ENCODE assay signal across 22 cellular contexts in the genomic region with DNA sequence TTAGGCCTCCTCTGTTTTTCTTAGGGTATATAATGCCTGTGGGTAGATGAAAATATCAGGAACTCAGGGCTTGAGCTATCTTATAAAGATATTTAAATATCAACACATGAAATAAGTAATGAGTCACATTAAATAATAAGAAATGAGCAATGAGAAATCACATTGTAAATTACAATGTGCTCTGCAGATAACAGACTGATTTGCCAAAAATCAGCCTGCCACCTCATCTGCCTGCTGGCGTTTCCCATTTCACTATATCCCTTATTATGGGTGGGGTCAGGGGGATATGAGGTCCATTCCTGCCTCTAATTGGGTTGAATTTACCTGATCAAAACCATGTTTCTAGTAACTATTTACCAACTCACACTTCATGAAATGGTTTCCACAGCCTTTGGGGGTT.
DNase-seq lines count a peak whose midpoint lies in the region; ATAC-seq, FAIRE-seq and TF ChIP-seq lines count a peak whose summit lies in the region.
"Had no signal": no experiment of that assay in that cellular context is flagged by ENCODE, and none has a peak within 500 bp of the region (broad histone marks: within the 10 kb centered on the region; RNA-seq: fewer than 3 reads in every experiment).

No MANE protein-coding gene starts in this region.

- no peaks in the 10 kb centered on the region for H3K27me3 ChIP-seq in MG63
- no peaks in the 10 kb centered on the region; a peak in 1 of 4 replicates for H3K27me3 ChIP-seq in GM12878 (replicated peaks in 1 of 2; ENCODE audit: control insufficient read depth in 2 of 2, insufficient read depth in 2 of 2, low read length in 1 of 2)
- H3K27me3 ChIP-seq: BLaER1 had no signal

- WGBS in GM12878 (ENCODE audit: insufficient coverage, insufficient replicate concordance, low lambda C conversion rate, missing lambda C conversion rate), result 8% methylated on average over 1 of the region's 1 CpG

- FAIRE-seq in GM12878 (lab: Jason Lieb, UNC), result no peak
- no peak for FAIRE-seq in GM19239 (lab: Jason Lieb, UNC)
- FAIRE-seq: A204.1, G401.6 had no signal

- peak; percentile 11 for DNase-seq in activated CD8-positive, alpha-beta memory T cell treated with anti-CD3 and anti-CD28 coated beads for 24 hours
- DNase-seq in activated CD8-positive, alpha-beta memory T cell treated with anti-CD3 and anti-CD28 coated beads, Interleukin-2, amount 50 U/mL, for 48 hours, result no peak
- DNase-seq in MG63 (peak; percentile 54), GM12878 (ENCODE audit: low read depth, low spot score) (no peak), GM19239 (ENCODE audit: insufficient read length, low spot score) (no peak), NAMALWA (ENCODE audit: low spot score) (no peak), globus pallidus (ENCODE audit: low spot score) (no peak)
- no peak for DNase-seq in stimulated activated effector memory CD8-positive, alpha-beta T cell treated with anti-CD3 and anti-CD28 coated beads, Interleukin-12 subunit alpha, Interleukin-12 subunit beta, amount 100 ng/mL, for 72 hours (ENCODE audit: low spot score in 2 of 2)
- DNase-seq: Caco-2; CD4-positive, CD25-positive, alpha-beta regulatory T cell; CD8-positive, alpha-beta T cell; DMS153; DND-41; GM23248; H9 had no signal

- H3K4me3 ChIP-seq in MG63 (no peak overlapping the region), GM12878 (no peak overlapping the region)
- H3K4me3 ChIP-seq: BLaER1, GM23248 had no signal

- in situ Hi-C loops in GM12878 (cut with MboI), result no loop called here

- SMC1A ChIA-PET in GM12878 (lab: Charles Lee; ENCODE audit: uncharacterized antibody, unreplicated experiment), result interaction anchor here (0.6 to 1.7 kb wide), 7 partner anchors 9 to 175 kb away, joined by 3 to 4 read pairs (median 3); no protein-coding TSS in a partner anchor

- TF ChIP-seq CTCF in GM12878 (IDR thresholded peaks at IDR 0.05 in 2 of 3, conservative IDR thresholded peaks at IDR 0.05 in 1 of 3; ENCODE audit: control insufficient read depth in 2 of 3, extremely low read depth in 1 of 3, insufficient read depth in 1 of 3, low read depth in 3 of 3, low read length in 3 of 3), result no peak

- RAD21 ChIA-PET in GM12878 (lab: Charles Lee; ENCODE audit: unreplicated experiment), result interaction anchor here (0.6 to 2.1 kb wide), 3 partner anchors 9 to 904 kb away, joined by 3 to 6 read pairs (median 3); no protein-coding TSS in a partner anchor

- peaks cover 15% of the 10 kb centered on the region for H3K4me1 ChIP-seq in GM12878 (ENCODE audit: control insufficient read depth, insufficient read depth, low read length)
- H3K4me1 ChIP-seq: BLaER1, Caco-2 had no signal

- H3K9me3 ChIP-seq in MG63 (no peaks in the 10 kb centered on the region), GM12878 (replicated peaks; ENCODE audit: control insufficient read depth, insufficient read depth, low read length) (no peaks in the 10 kb centered on the region)
- H3K9me3 ChIP-seq: BLaER1, Caco-2 had no signal

- no peak overlapping the region for H3K9ac ChIP-seq in GM12878 (ENCODE audit: control insufficient read depth, insufficient read depth, low read length)
- H3K9ac ChIP-seq: BLaER1, GM23248 had no signal

- CTCF ChIA-PET in GM12878 (lab: Yijun Ruan, JAX), result interaction anchor here (1.4 to 1.8 kb wide), 2 partner anchors 11 to 54 kb away, joined by 3 to 4 read pairs; no protein-coding TSS in a partner anchor

- H3K36me3 Mint-ChIP-seq in stimulated activated effector memory CD8-positive, alpha-beta T cell treated with anti-CD3 and anti-CD28 coated beads, Interleukin-12 subunit alpha, Interleukin-12 subunit beta, amount 100 ng/mL, for 72 hours, result no peaks in the 10 kb centered on the region
- H3K36me3 Mint-ChIP-seq: CD4-positive, CD25-positive, alpha-beta regulatory T cell; CD8-positive, alpha-beta T cell had no signal

- intact Hi-C loops in GM12878 (cut with micrococcal nuclease; ENCODE audit: unreplicated experiment), result no loop called here

- no peak for TF ChIP-seq POLR2A in GM12878 (IDR thresholded peaks at IDR 0.05; ENCODE audit: low read depth, low read length)

- H3K27ac Mint-ChIP-seq in stimulated activated effector memory CD8-positive, alpha-beta T cell treated with anti-CD3 and anti-CD28 coated beads, Interleukin-12 subunit alpha, Interleukin-12 subunit beta, amount 100 ng/mL, for 72 hours, result peak overlapping the region; percentile 27
- H3K27ac Mint-ChIP-seq: B cell; CD4-positive, CD25-positive, alpha-beta regulatory T cell; CD8-positive, alpha-beta T cell had no signal

- no peak overlapping the region for H3K4me3 Mint-ChIP-seq in stimulated activated effector memory CD8-positive, alpha-beta T cell treated with anti-CD3 and anti-CD28 coated beads, Interleukin-12 subunit alpha, Interleukin-12 subunit beta, amount 100 ng/mL, for 72 hours
- H3K4me3 Mint-ChIP-seq: B cell; CD4-positive, CD25-positive, alpha-beta regulatory T cell; CD8-positive, alpha-beta T cell; H9 had no signal

- H2AFZ ChIP-seq in GM12878 (ENCODE audit: control insufficient read depth, low read depth, low read length), result no peak overlapping the region; the same call in 1 of the 2 replicates
- H2AFZ ChIP-seq: GM23248 had no signal

- no TSS peak for BruUV-seq in GM12878 (replicated peaks; lab: Mats Ljungman, UMichigan)

- no peak overlapping the region for H3K4me2 ChIP-seq in GM12878 (ENCODE audit: control insufficient read depth, insufficient read depth)
- H3K4me2 ChIP-seq: BLaER1 had no signal

- H3K9me3 Mint-ChIP-seq in stimulated activated effector memory CD8-positive, alpha-beta T cell treated with anti-CD3 and anti-CD28 coated beads, Interleukin-12 subunit alpha, Interleukin-12 subunit beta, amount 100 ng/mL, for 72 hours, result no peaks in the 10 kb centered on the region
- H3K9me3 Mint-ChIP-seq: CD8-positive, alpha-beta T cell; H9 had no signal

- H3K36me3 ChIP-seq in MG63 (no peaks in the 10 kb centered on the region), GM12878 (ENCODE audit: control insufficient read depth in 2 of 2, insufficient read depth in 2 of 2, low read length in 1 of 2) (no peaks in the 10 kb centered on the region)
- H3K36me3 ChIP-seq: BLaER1 had no signal

- no peaks in the 10 kb centered on the region for H4K20me1 ChIP-seq in GM12878 (ENCODE audit: control insufficient read depth, insufficient read depth)
- H4K20me1 ChIP-seq: BLaER1 had no signal

- peak; percentile 67 for ATAC-seq in GM12878
- no peak for ATAC-seq in stimulated activated effector memory CD8-positive, alpha-beta T cell treated with anti-CD3 and anti-CD28 coated beads, Interleukin-12 subunit alpha, Interleukin-12 subunit beta, amount 100 ng/mL, for 72 hours
- ATAC-seq: CD8-positive, alpha-beta T cell; HCT116 had no signal

- H3K79me2 ChIP-seq in GM12878 (ENCODE audit: control insufficient read depth, insufficient read depth, low read length), result no peaks in the 10 kb centered on the region

- TF ChIP-seq RAD21 in GM12878 (IDR thresholded peaks at IDR 0.05; ENCODE audit: insufficient read depth, low read depth, low read length), result no peak

- POLR2A ChIA-PET in GM12878 (lab: Charles Lee), result interaction anchor here (1.0 kb wide), 1 partner anchor 145 kb away, joined by 3 read pairs; no protein-coding TSS in a partner anchor

- H3K27ac ChIP-seq in GM12878 (ENCODE audit: control insufficient read depth, insufficient read depth), result no peak overlapping the region
- H3K27ac ChIP-seq: 22Rv1, BLaER1, C4-2B, GM23248 had no signal

- TF ChIP-seq EP300 in GM12878 (IDR thresholded peaks at IDR 0.05; ENCODE audit: borderline replicate concordance in 1 of 2, control insufficient read depth in 1 of 2, low read depth in 2 of 2, low read length in 2 of 2), result no peak

- no peaks in the 10 kb centered on the region for H3K4me1 Mint-ChIP-seq in stimulated activated effector memory CD8-positive, alpha-beta T cell treated with anti-CD3 and anti-CD28 coated beads, Interleukin-12 subunit alpha, Interleukin-12 subunit beta, amount 100 ng/mL, for 72 hours
- H3K4me1 Mint-ChIP-seq: B cell; CD4-positive, CD25-positive, alpha-beta regulatory T cell had no signal

TF ChIP-seq in GM12878, 131 proteins besides CTCF, POLR2A, EP300 and RAD21:
- TF ChIP-seq ZNF622 (IDR thresholded peaks at IDR 0.05) (no peak), IKZF2 (IDR thresholded peaks at IDR 0.05) (no peak), TCF12 (IDR thresholded peaks at IDR 0.05; ENCODE audit: low read depth, low read length) (no peak), NFYA (IDR thresholded peaks at IDR 0.05; ENCODE audit: borderline replicate concordance, low read depth, low read length) (no peak), CBFB (IDR thresholded peaks at IDR 0.05; ENCODE audit: low read depth) (no peak), BRCA1 (IDR thresholded peaks at IDR 0.05; ENCODE audit: low read depth, low read length) (no peak), NR2F1 (conservative IDR thresholded peaks at IDR 0.05) (no peak)
- TF ChIP-seq, protein P1, sequence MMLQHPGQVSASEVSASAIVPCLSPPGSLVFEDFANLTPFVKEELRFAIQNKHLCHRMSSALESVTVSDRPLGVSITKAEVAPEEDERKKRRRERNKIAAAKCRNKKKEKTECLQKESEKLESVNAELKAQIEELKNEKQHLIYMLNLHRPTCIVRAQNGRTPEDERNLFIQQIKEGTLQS (IDR thresholded peaks at IDR 0.05; ENCODE audit: borderline replicate concordance, extremely low read depth, low read depth, low read length), result no peak

Comparison
In these comparisons a context has a peak if more than half of its experiments do, and no peak if none do; other contexts are left out.
1. DNase-seq: peak in activated CD8-positive, alpha-beta memory T cell treated with anti-CD3 and anti-CD28 coated beads for 24 hours (single experiment) and MG63 (single experiment); none in activated CD8-positive, alpha-beta memory T cell treated with anti-CD3 and anti-CD28 coated beads, Interleukin-2, amount 50 U/mL, for 48 hours (single experiment), GM12878 (single experiment), stimulated activated effector memory CD8-positive, alpha-beta T cell treated with anti-CD3 and anti-CD28 coated beads, Interleukin-12 subunit alpha, Interleukin-12 subunit beta, amount 100 ng/mL, for 72 hours (0 of 2), GM19239 (single experiment), NAMALWA (single experiment) and globus pallidus (single experiment).